In the genomic region with DNA sequence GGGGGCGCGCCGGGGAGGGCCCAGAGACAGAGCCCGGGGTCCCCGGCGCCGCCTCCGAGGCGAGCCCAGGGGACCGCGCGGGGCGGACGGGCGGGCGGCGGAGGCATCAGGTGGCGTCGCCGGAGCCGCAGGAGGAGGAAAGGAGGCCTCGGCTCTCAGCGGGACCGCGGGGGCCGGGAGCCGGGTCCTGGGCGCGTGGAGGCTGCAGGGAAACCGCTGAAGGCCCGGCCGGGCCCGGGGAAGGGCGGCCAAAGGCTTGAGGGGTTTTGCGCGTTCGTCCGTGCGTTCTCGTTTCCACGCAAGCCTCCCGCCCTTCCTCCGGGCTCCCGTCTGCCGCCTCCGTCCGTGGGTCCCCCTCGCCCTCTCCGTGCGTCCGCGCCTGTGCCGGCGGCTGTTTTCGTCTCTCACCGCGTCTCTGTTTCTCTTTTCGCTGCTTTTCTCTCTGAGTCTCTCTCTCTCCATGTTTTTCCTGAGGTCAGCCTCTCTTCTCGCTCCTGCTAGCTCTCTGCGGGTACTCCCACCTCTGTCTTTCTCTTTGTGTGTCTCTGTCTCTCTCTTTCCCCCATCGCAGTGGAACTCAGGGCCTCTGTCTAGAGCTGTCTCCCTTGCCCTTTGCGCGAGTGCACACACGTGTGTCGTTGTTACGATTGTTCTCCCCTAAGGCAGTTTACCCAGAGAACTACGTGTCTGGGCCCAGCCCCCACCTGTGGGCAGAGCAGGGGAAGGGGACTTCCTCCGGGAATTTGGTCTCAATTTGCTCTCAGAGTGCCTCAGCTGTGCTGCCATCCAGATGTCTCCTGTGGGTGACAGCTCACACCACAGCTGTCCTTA, we compare ENCODE assay signal across 8 cellular contexts. TPM values are rescaled to one million over a fixed set of nuclear protein-coding genes. Genes with fewer than 3 reads are reported as not detected.
DNase-seq lines count a peak whose midpoint lies in the region; TF ChIP-seq lines count a peak whose summit lies in the region.

No MANE protein-coding gene starts in this region.

- H4K12ac ChIP-seq in trophoblast cell (ENCODE audit: low read depth, low read length): no peak overlapping the region

- no peaks in the 10 kb centered on the region for H3K36me3 ChIP-seq in Caco-2 (ENCODE audit: control insufficient read depth, insufficient read depth, low read length)
- H3K36me3 ChIP-seq in OCI-LY7 (ENCODE audit: insufficient read depth, low read length): peaks cover 62% of the 10 kb centered on the region
- H3K36me3 ChIP-seq in effector memory CD4-positive, alpha-beta T cell (ENCODE audit: control insufficient read depth, insufficient read depth, low read length): no peaks in the 10 kb centered on the region
- no peaks in the 10 kb centered on the region for H3K36me3 ChIP-seq in trophoblast cell (ENCODE audit: control insufficient read depth in 1 of 2, insufficient read depth in 2 of 2, low read length in 2 of 2)
- H3K36me3 ChIP-seq in thyroid gland: no peaks in the 10 kb centered on the region

- no peak overlapping the region for H2AFZ ChIP-seq in OCI-LY7 (ENCODE audit: low read length)
- peak overlapping the region; percentile 10 for H2AFZ ChIP-seq in trophoblast cell (ENCODE audit: insufficient read depth, low read length, poor library complexity)

- H3K9me3 ChIP-seq in Caco-2: no peaks in the 10 kb centered on the region
- no peaks in the 10 kb centered on the region for H3K9me3 ChIP-seq in OCI-LY7 (ENCODE audit: low read length)
- no peaks in the 10 kb centered on the region for H3K9me3 ChIP-seq in effector memory CD4-positive, alpha-beta T cell (ENCODE audit: control insufficient read depth, low read length)
- peaks cover 4% of the 10 kb centered on the region for H3K9me3 ChIP-seq in trophoblast cell (ENCODE audit: insufficient read depth, low read depth, low read length)
- no peaks in the 10 kb centered on the region for H3K9me3 ChIP-seq in thyroid gland

- TF ChIP-seq CTCF in Caco-2 (IDR thresholded peaks at IDR 0.05; ENCODE audit: insufficient read depth in 1 of 2, low read depth in 1 of 2, low read length in 1 of 2, severe bottlenecking in 1 of 2, unreplicated experiment in 1 of 2): no peak
- TF ChIP-seq CTCF in OCI-LY7 (conservative IDR thresholded peaks at IDR 0.05; ENCODE audit: low read length): no peak
- TF ChIP-seq CTCF in thyroid gland (IDR thresholded peaks at IDR 0.05): no peak
- no peak for TF ChIP-seq CTCF in GM20000 (IDR thresholded peaks at IDR 0.05; ENCODE audit: extremely low read depth, missing control alignments)

- no peak overlapping the region for H3K23ac ChIP-seq in trophoblast cell (ENCODE audit: low read length)

- H3K4me1 ChIP-seq in Caco-2 (no peaks in the 10 kb centered on the region), OCI-LY7 (ENCODE audit: insufficient read depth, low read length, poor library complexity, severe bottlenecking) (peaks cover 66% of the 10 kb centered on the region), trophoblast cell (ENCODE audit: control insufficient read depth in 1 of 2, insufficient read depth in 2 of 2, low read length in 2 of 2) (peaks cover 34 to 37% of the 10 kb centered on the region in 2 experiments), thyroid gland (peaks cover 13 to 31% of the 10 kb centered on the region in 2 donors)
- peaks cover 13% of the 10 kb centered on the region for H3K4me1 ChIP-seq in effector memory CD4-positive, alpha-beta T cell (ENCODE audit: control insufficient read depth, insufficient read depth, low read length, poor library complexity, severe bottlenecking)

- H4K8ac ChIP-seq in trophoblast cell (ENCODE audit: low read depth, low read length): no peak overlapping the region

- no peak overlapping the region for H2BK120ac ChIP-seq in trophoblast cell (ENCODE audit: insufficient read depth, low read length, poor library complexity)

- peak overlapping the region; percentile 83 for H3K4me2 ChIP-seq in OCI-LY7 (ENCODE audit: low read length)
- peak overlapping the region; percentile 61 for H3K4me2 ChIP-seq in trophoblast cell (ENCODE audit: low read length)

- H3K79me1 ChIP-seq in trophoblast cell (ENCODE audit: low read length): peaks cover 2% of the 10 kb centered on the region

- POLR2A ChIA-PET in Caco-2 (lab: Charles Lee): no interaction called here
- POLR2A ChIA-PET in OCI-LY7 (lab: Charles Lee): interaction anchor here (0.6 to 9.4 kb wide), 10 partner anchors 15 to 318 kb away, joined by 3 to 95 read pairs (median 6); no protein-coding TSS in a partner anchor

- intact Hi-C loops in Caco-2 (cut with micrococcal nuclease; ENCODE audit: unreplicated experiment) (no loop called here), OCI-LY7 (cut with micrococcal nuclease; ENCODE audit: unreplicated experiment) (loop anchor here (5.0 to 10.0 kb wide), 2 partner anchors 41 to 321 kb away; no protein-coding TSS in a partner anchor), thyroid gland (cut with DNase I) (no loop called here)

- H3K27me3 Mint-ChIP-seq in Caco-2 (ENCODE audit: insufficient read depth, unreplicated experiment): peaks cover 15% of the 10 kb centered on the region

- no peaks in the 10 kb centered on the region for H3K27me3 ChIP-seq in Caco-2 (replicated peaks; ENCODE audit: control insufficient read depth, insufficient read depth, low read length)
- no peaks in the 10 kb centered on the region for H3K27me3 ChIP-seq in effector memory CD4-positive, alpha-beta T cell (replicated peaks; ENCODE audit: control insufficient read depth, insufficient read depth, low read length, poor library complexity, severe bottlenecking)
- H3K27me3 ChIP-seq in trophoblast cell (ENCODE audit: insufficient read depth, low read length): peaks cover 41% of the 10 kb centered on the region
- peaks cover 18% of the 10 kb centered on the region for H3K27me3 ChIP-seq in thyroid gland

- no peak for DNase-seq in Caco-2
- DNase-seq in OCI-LY7 (ENCODE audit: low spot score): peak; percentile 42
- DNase-seq in effector memory CD4-positive, alpha-beta T cell: no peak
- DNase-seq in trophoblast cell: no peak
- DNase-seq in thyroid gland: no peak
- no peak for DNase-seq in GM20000 (ENCODE audit: low spot score)
- no peak for DNase-seq in NCI-H2107 treated with DMSO at 0.1 percent for 48 hours (lab: John Stamatoyannopoulos, UW; ENCODE audit: unreplicated experiment)
- DNase-seq in DMS53 treated with DMSO at 0.1 percent for 48 hours (lab: John Stamatoyannopoulos, UW; ENCODE audit: unreplicated experiment): no peak

- CTCF ChIA-PET in Caco-2 (lab: Charles Lee): no interaction called here
- CTCF ChIA-PET in OCI-LY7 (lab: Charles Lee; ENCODE audit: unreplicated experiment): interaction anchor here (0.6 kb wide), 1 partner anchor 36 kb away, joined by 3 read pairs; no protein-coding TSS in a partner anchor

- H3K4me3 ChIP-seq in Caco-2 (ENCODE audit: low read depth, low read length) (no peak overlapping the region), OCI-LY7 (ENCODE audit: low read depth, low read length, poor library complexity, severe bottlenecking) (peak overlapping the region; percentile 98), trophoblast cell (ENCODE audit: low read depth, low read length) (no peak overlapping the region), thyroid gland (replicated peaks in 1 of 3) (peak overlapping the region in 1 of 3 donors; percentile 27)
- H3K4me3 ChIP-seq in effector memory CD4-positive, alpha-beta T cell (ENCODE audit: insufficient read depth, low read depth, low read length, poor library complexity, severe bottlenecking): peak overlapping the region; percentile 72

- no peak for TF ChIP-seq POLR2A in thyroid gland (IDR thresholded peaks at IDR 0.05)

- peaks cover 11% of the 10 kb centered on the region for H3K9me3 Mint-ChIP-seq in Caco-2 (ENCODE audit: unreplicated experiment)

- no CpG with 5 or more reads among the region's 68 CpGs for whole genome bisulfite sequencing in trophoblast cell (ENCODE audit: extremely low coverage, insufficient coverage, insufficient read length)
- WGBS in thyroid gland, 2 donors: 6 to 9% methylated on average over 43 to 46 of the region's 68 CpGs

- no peaks in the 10 kb centered on the region for H3K36me3 Mint-ChIP-seq in Caco-2 (ENCODE audit: insufficient read depth, unreplicated experiment)

- H3K18ac ChIP-seq in trophoblast cell (ENCODE audit: low read length): no peak overlapping the region

- no peak overlapping the region for H3K4ac ChIP-seq in trophoblast cell (ENCODE audit: low read depth, low read length)

- no peak overlapping the region for H2BK5ac ChIP-seq in trophoblast cell (ENCODE audit: low read depth, low read length, poor library complexity)

- H2AK5ac ChIP-seq in trophoblast cell (ENCODE audit: low read length): no peak overlapping the region

- H4K20me1 ChIP-seq in OCI-LY7 (ENCODE audit: insufficient read depth, low read length): peaks cover 20% of the 10 kb centered on the region; the same call in 1 of the 2 replicates

- no peak overlapping the region for H3K9ac ChIP-seq in trophoblast cell (ENCODE audit: low read length)

- H3K4me1 Mint-ChIP-seq in Caco-2 (ENCODE audit: low read depth, unreplicated experiment): no peaks in the 10 kb centered on the region

- no peaks in the 10 kb centered on the region for H3K9me2 ChIP-seq in OCI-LY7 (ENCODE audit: insufficient read depth, low read length)

- H3K79me2 ChIP-seq in OCI-LY7 (ENCODE audit: insufficient read depth, low read depth, low read length): peaks cover 45% of the 10 kb centered on the region
- no peaks in the 10 kb centered on the region for H3K79me2 ChIP-seq in trophoblast cell (ENCODE audit: control insufficient read depth, insufficient read depth, low read length, poor library complexity)

- H3K27ac Mint-ChIP-seq in Caco-2 (ENCODE audit: unreplicated experiment): peak overlapping the region; percentile 40

- H3K27ac ChIP-seq in OCI-LY7 (ENCODE audit: low read depth, low read length, poor library complexity, severe bottlenecking): peak overlapping the region; percentile 57
- peak overlapping the region; percentile 21 for H3K27ac ChIP-seq in effector memory CD4-positive, alpha-beta T cell (ENCODE audit: insufficient read depth, low read length, poor library complexity, severe bottlenecking)
- no peak overlapping the region for H3K27ac ChIP-seq in trophoblast cell (ENCODE audit: low read depth, low read length)
- no peak overlapping the region for H3K27ac ChIP-seq in thyroid gland

- H4K91ac ChIP-seq in trophoblast cell (ENCODE audit: low read depth, low read length): no peak overlapping the region

- no peak overlapping the region for H3K4me3 Mint-ChIP-seq in Caco-2 (ENCODE audit: unreplicated experiment)

- H3K14ac ChIP-seq in trophoblast cell (ENCODE audit: low read length): no peak overlapping the region

- BruUV-seq in Caco-2 (replicated peaks; lab: Mats Ljungman, UMichigan) (no TSS peak), OCI-LY7 (replicated peaks; lab: Mats Ljungman, UMichigan) (no TSS peak)

- no peak overlapping the region for H2BK12ac ChIP-seq in trophoblast cell (ENCODE audit: low read length)

RNA-seq across cellular contexts. Expression of a gene that starts 2.1 kb away (rescaled TPM):
- not detected in 2 replicates for total RNA-seq in Caco-2 (2022)
- total RNA-seq in OCI-LY7 (2014; rRNA removed; shearing (Covaris generic)): 143 and 189 TPM in 2 replicates
- total RNA-seq in OCI-LY7 (2022): 281 and 291 TPM in 2 replicates
- 0.44 and 0.53 TPM in 2 replicates for polyA plus RNA-seq in trophoblast cell (2013)
- 1 to 10 TPM in 3 of 4 donors, under 1 TPM in 1; 0.54 to 2.3 (median 1.3) TPM for total RNA-seq in thyroid gland

Comparison
In these comparisons a context has a peak if more than half of its experiments do, and no peak if none do; other contexts are left out.
1. H3K4me3 ChIP-seq: peak in OCI-LY7 (single experiment) and effector memory CD4-positive, alpha-beta T cell (single experiment); none in Caco-2 (single experiment) and trophoblast cell (single experiment).
2. H3K27ac ChIP-seq: peak in OCI-LY7 (single experiment) and effector memory CD4-positive, alpha-beta T cell (single experiment); none in trophoblast cell (single experiment) and thyroid gland (0 of 3).
3. RNA of a gene that starts 2.1 kb away (total RNA-seq): 143 to 291 TPM in OCI-LY7; 0.54 to 2.3 TPM in thyroid gland and not detected in Caco-2; every median in the first group is over 10 times any median in the second.